ENCODE assay signal across 1 cellular context in genomic region chr10:11699546-11700097, GRCh38.
A peak's percentile ranks its signal among the peaks of the same experiment; 100 is the strongest.
TF ChIP-seq lines count a peak whose summit lies in the region.

No MANE protein-coding gene starts in this region.

TF ChIP-seq in HepG2, 621 proteins besides CTCF, POLR2A, EP300 and RAD21 (continued from another document and continues in another):
- peak; percentile 95 for TF ChIP-seq ZNF280D (CRISPR knock-in tag; IDR thresholded peaks at IDR 0.05)
- TF ChIP-seq KDM2A (CRISPR knock-in tag; IDR thresholded peaks at IDR 0.05; ENCODE audit: borderline replicate concordance, low read depth): peak; percentile 41; the same call in 1 of the 2 replicates
- TF ChIP-seq ATF7 (IDR thresholded peaks at IDR 0.05): no peak
- no peak for TF ChIP-seq ATF7 (CRISPR knock-in tag; IDR thresholded peaks at IDR 0.05)
- TF ChIP-seq PRMT3 (CRISPR knock-in tag; IDR thresholded peaks at IDR 0.05; ENCODE audit: borderline replicate concordance, low read depth): no peak; the same call in 1 of the 2 replicates
- TF ChIP-seq ZNF792 (CRISPR knock-in tag; IDR thresholded peaks at IDR 0.05): peak; percentile 81
- peak; percentile 94 for TF ChIP-seq SP5 (CRISPR knock-in tag; IDR thresholded peaks at IDR 0.05; ENCODE audit: borderline replicate concordance, low read depth)
- peak; percentile 93 for TF ChIP-seq ZSCAN31 (CRISPR knock-in tag; IDR thresholded peaks at IDR 0.05; ENCODE audit: low read depth)
- peak; percentile 67 for TF ChIP-seq PATZ1 (CRISPR knock-in tag; IDR thresholded peaks at IDR 0.05)
- TF ChIP-seq RFX1 (IDR thresholded peaks at IDR 0.05): no peak
- TF ChIP-seq HDAC2 (CRISPR knock-in tag; IDR thresholded peaks at IDR 0.05): peak; percentile 96
- TF ChIP-seq SMYD3 (CRISPR knock-in tag; IDR thresholded peaks at IDR 0.05): peak; percentile 82; the same call in 1 of the 2 replicates
- TF ChIP-seq AGO1 (IDR thresholded peaks at IDR 0.05; ENCODE audit: low read depth, low read length, poor library complexity, severe bottlenecking): no peak
- TF ChIP-seq HNRNPK (IDR thresholded peaks at IDR 0.05; ENCODE audit: low read depth, low read length, poor library complexity, severe bottlenecking): no peak
- TF ChIP-seq PRDM10 (CRISPR knock-in tag; IDR thresholded peaks at IDR 0.05; ENCODE audit: low read depth): 0 out of 2 replicates have a peak, but pooled peaks have one; percentile 45
- TF ChIP-seq FIP1L1 (IDR thresholded peaks at IDR 0.05; ENCODE audit: borderline replicate concordance, insufficient read depth, low read depth, low read length): no peak
- no peak for TF ChIP-seq NFE2L2 (IDR thresholded peaks at IDR 0.05; ENCODE audit: low read length)
- TF ChIP-seq HOXA9 (CRISPR knock-in tag; IDR thresholded peaks at IDR 0.05; ENCODE audit: borderline replicate concordance): no peak
- TF ChIP-seq NR2F6 (IDR thresholded peaks at IDR 0.05): peak; percentile 99
- peak; percentile 99 for TF ChIP-seq NR2F6 (CRISPR knock-in tag; IDR thresholded peaks at IDR 0.05)
- no peak for TF ChIP-seq RBFOX2 (IDR thresholded peaks at IDR 0.05; ENCODE audit: low read depth, low read length)
- TF ChIP-seq RNF2 (conservative IDR thresholded peaks at IDR 0.05; ENCODE audit: low read depth): peak; percentile 46; the same call in 1 of the 2 replicates
- TF ChIP-seq TAF1 (CRISPR knock-in tag; IDR thresholded peaks at IDR 0.05): 0 out of 2 replicates have a peak, but pooled peaks have one; percentile 12
- peak; percentile 91 for TF ChIP-seq SKI (IDR thresholded peaks at IDR 0.05; ENCODE audit: partially characterized antibody)
- no peak for TF ChIP-seq KMT2A (CRISPR knock-in tag; IDR thresholded peaks at IDR 0.05)
- TF ChIP-seq ZNF18 (CRISPR knock-in tag; IDR thresholded peaks at IDR 0.05; ENCODE audit: insufficient replicate concordance): peak; percentile 97
- peak; percentile 99 for TF ChIP-seq TBX2 (CRISPR knock-in tag; IDR thresholded peaks at IDR 0.05; ENCODE audit: borderline replicate concordance)
- TF ChIP-seq AGO2 (optimal IDR thresholded peaks at IDR 0.05; ENCODE audit: low read depth, low read length): no peak
- no peak for TF ChIP-seq AFF4 (CRISPR knock-in tag; IDR thresholded peaks at IDR 0.05)
- no peak for TF ChIP-seq NCOA1 (CRISPR knock-in tag; IDR thresholded peaks at IDR 0.05)
- TF ChIP-seq ZBTB42 (CRISPR knock-in tag; IDR thresholded peaks at IDR 0.05): no peak
- peak; percentile 81; the same call in 1 of the 2 replicates for TF ChIP-seq ZNF878 (CRISPR knock-in tag; IDR thresholded peaks at IDR 0.05)
- no peak for TF ChIP-seq ZNF34 (CRISPR knock-in tag; IDR thresholded peaks at IDR 0.05; ENCODE audit: borderline replicate concordance)
- no peak for TF ChIP-seq SMARCC2 (IDR thresholded peaks at IDR 0.05)
- TF ChIP-seq ZNF782 (CRISPR knock-in tag; IDR thresholded peaks at IDR 0.05; ENCODE audit: borderline replicate concordance): peak; percentile 70; the same call in 1 of the 2 replicates
- TF ChIP-seq ZHX2 (IDR thresholded peaks at IDR 0.05; ENCODE audit: low read depth): peak; percentile 42; the same call in 1 of the 2 replicates
- no peak for TF ChIP-seq ZHX2 (CRISPR knock-in tag; IDR thresholded peaks at IDR 0.05; ENCODE audit: borderline replicate concordance)
- peak; percentile 75 for TF ChIP-seq KAT8 (CRISPR knock-in tag; IDR thresholded peaks at IDR 0.05)
- TF ChIP-seq ZNF30 (CRISPR knock-in tag; IDR thresholded peaks at IDR 0.05): no peak
